Comparison of ENCODE assay signal across 17 cellular contexts in the genomic region with DNA sequence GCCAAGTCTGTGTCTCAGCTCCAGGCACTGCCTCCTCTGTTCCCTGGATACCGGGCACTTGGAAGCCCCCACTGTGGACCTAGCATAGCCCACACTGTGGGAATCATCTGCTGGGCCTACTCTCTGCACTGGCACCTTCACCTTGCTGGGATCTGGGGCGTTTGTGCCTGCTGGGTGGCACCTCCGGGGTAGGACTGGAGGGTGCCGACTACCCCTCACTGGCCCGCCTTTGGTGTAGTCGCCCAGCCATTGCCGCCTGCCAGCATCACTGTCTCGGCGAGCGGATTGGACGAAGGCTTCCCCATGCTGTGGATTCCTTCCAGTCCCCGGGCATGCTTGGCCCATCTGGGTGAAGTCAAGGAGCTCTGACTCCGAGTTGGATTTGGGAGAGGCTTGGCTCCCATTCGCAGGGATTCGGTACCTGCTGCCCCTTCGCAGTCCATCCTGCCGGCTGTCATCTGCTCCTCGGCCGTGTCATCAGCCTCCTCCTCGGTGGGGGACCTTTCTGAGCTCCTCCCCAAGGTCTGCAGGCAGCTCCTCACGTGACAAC.
DNase-seq lines count a peak whose midpoint lies in the region; ATAC-seq and TF ChIP-seq lines count a peak whose summit lies in the region.
"Had no signal": no experiment of that assay in that cellular context is flagged by ENCODE, and none has a peak within 500 bp of the region (broad histone marks: within the 10 kb centered on the region; RNA-seq: fewer than 3 reads in every experiment).

No MANE protein-coding gene starts in this region.

- H3K27ac Mint-ChIP-seq in activated CD8-positive, alpha-beta memory T cell treated with anti-CD3 and anti-CD28 coated beads, Interleukin-2, amount 10 ng/mL, durations not matched to agents 7 days and 5 days: no peak overlapping the region
- H3K27ac Mint-ChIP-seq in glutamatergic neuron (ENCODE audit: unreplicated experiment): no peak overlapping the region

- H3K36me3 Mint-ChIP-seq in activated CD8-positive, alpha-beta memory T cell treated with anti-CD3 and anti-CD28 coated beads, Interleukin-2, amount 10 ng/mL, durations not matched to agents 7 days and 5 days: no peaks in the 10 kb centered on the region
- peaks cover 4% of the 10 kb centered on the region for H3K36me3 Mint-ChIP-seq in glutamatergic neuron (ENCODE audit: unreplicated experiment)

- no peak for ATAC-seq in activated CD8-positive, alpha-beta memory T cell treated with anti-CD3 and anti-CD28 coated beads, Interleukin-2, amount 10 ng/mL, durations not matched to agents 7 days and 5 days
- no peak for ATAC-seq in left lobe of liver
- ATAC-seq: GM12878, HCT116, K562 had no signal

- in situ Hi-C loops in G401 (cut with HindIII; ENCODE audit: low sequenced_read_pairs): no loop called here

- CTCF ChIA-PET in activated CD8-positive, alpha-beta memory T cell treated with anti-CD3 and anti-CD28 coated beads, Interleukin-2, amount 10 ng/mL, durations not matched to agents 7 days and 5 days (lab: Charles Lee): no interaction called here

- no peak for TF ChIP-seq CTCF in glutamatergic neuron (IDR thresholded peaks at IDR 0.05; ENCODE audit: partially characterized antibody, unreplicated experiment)

- H3K9me3 Mint-ChIP-seq in activated CD8-positive, alpha-beta memory T cell treated with anti-CD3 and anti-CD28 coated beads, Interleukin-2, amount 10 ng/mL, durations not matched to agents 7 days and 5 days (ENCODE audit: low read depth): no peaks in the 10 kb centered on the region
- H3K9me3 Mint-ChIP-seq in glutamatergic neuron (ENCODE audit: unreplicated experiment): peaks cover 6% of the 10 kb centered on the region

- no peaks in the 10 kb centered on the region for H3K4me1 Mint-ChIP-seq in activated CD8-positive, alpha-beta memory T cell treated with anti-CD3 and anti-CD28 coated beads, Interleukin-2, amount 10 ng/mL, durations not matched to agents 7 days and 5 days
- peaks cover 2% of the 10 kb centered on the region for H3K4me1 Mint-ChIP-seq in glutamatergic neuron (ENCODE audit: low read depth, unreplicated experiment)

- no peak overlapping the region for H3K4me3 Mint-ChIP-seq in activated CD8-positive, alpha-beta memory T cell treated with anti-CD3 and anti-CD28 coated beads, Interleukin-2, amount 10 ng/mL, durations not matched to agents 7 days and 5 days
- H3K4me3 Mint-ChIP-seq in glutamatergic neuron (ENCODE audit: unreplicated experiment): no peak overlapping the region

- intact Hi-C loops in posterior vena cava (cut with DNase I): no loop called here

- DNase-seq in activated CD8-positive, alpha-beta memory T cell treated with anti-CD3 and anti-CD28 coated beads, Interleukin-2, amount 50 U/mL, for 4 hours: peak; percentile 3
- no peak for DNase-seq in activated CD8-positive, alpha-beta memory T cell treated with anti-CD3 and anti-CD28 coated beads, Interleukin-2, amount 10 ng/mL, durations not matched to agents 7 days and 5 days
- peak; percentile 14 for DNase-seq in G401 (ENCODE audit: low spot score)
- peak; percentile 10 for DNase-seq in glutamatergic neuron
- DNase-seq in posterior vena cava (ENCODE audit: low spot score): peak; percentile 64
- no peak for DNase-seq in ecto neural progenitor cell (ENCODE audit: low spot score)
- DNase-seq in RKO (ENCODE audit: low spot score): no peak
- DNase-seq in left lobe of liver (ENCODE audit: low spot score): no peak
- DNase-seq: DMS79 treated with DMSO at 0.1 percent for 48 hours, GDM1, GM23248, NCI-H1436, NCI-H2029 treated with DMSO at 0.1 percent for 48 hours, NCI-H748 treated with DMSO at 0.1 percent for 48 hours had no signal

- H3K27me3 Mint-ChIP-seq in activated CD8-positive, alpha-beta memory T cell treated with anti-CD3 and anti-CD28 coated beads, Interleukin-2, amount 10 ng/mL, durations not matched to agents 7 days and 5 days: no peaks in the 10 kb centered on the region
- H3K27me3 Mint-ChIP-seq in glutamatergic neuron (ENCODE audit: unreplicated experiment): peaks cover 2% of the 10 kb centered on the region

Comparison
In these comparisons a context has a peak if more than half of its experiments do, and no peak if none do; other contexts are left out.
1. DNase-seq: peak in activated CD8-positive, alpha-beta memory T cell treated with anti-CD3 and anti-CD28 coated beads, Interleukin-2, amount 50 U/mL, for 4 hours (single experiment), G401 (single experiment), glutamatergic neuron (single experiment) and posterior vena cava (single experiment); none in activated CD8-positive, alpha-beta memory T cell treated with anti-CD3 and anti-CD28 coated beads, Interleukin-2, amount 10 ng/mL, durations not matched to agents 7 days and 5 days (single experiment), ecto neural progenitor cell (single experiment), RKO (single experiment) and left lobe of liver (single experiment).